ENCODE assay signal across 3 cellular contexts in the genomic region with DNA sequence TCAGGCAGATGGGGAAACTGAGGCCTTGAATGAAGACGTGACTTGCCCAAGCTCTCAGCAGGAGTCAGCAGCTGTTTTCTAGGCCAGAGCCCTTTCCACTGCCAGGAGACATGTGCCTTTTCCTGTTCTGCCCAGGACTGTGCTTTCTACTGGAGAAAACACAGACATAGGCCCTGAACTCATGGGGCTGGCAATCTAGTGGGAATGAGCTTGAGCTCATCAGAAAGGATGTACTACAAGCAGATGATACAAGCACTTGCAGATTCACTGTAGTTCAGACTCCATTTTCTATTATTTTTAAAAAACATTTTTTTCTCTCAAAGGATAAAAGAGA.
TF ChIP-seq lines count a peak whose summit lies in the region.

No MANE protein-coding gene starts in this region.

TF ChIP-seq in IMR-90, 13 proteins besides CTCF, POLR2A, EP300 and RAD21:
- TF ChIP-seq MXI1 (IDR thresholded peaks at IDR 0.05; ENCODE audit: borderline replicate concordance, low read depth, low read length) (no peak), MAZ (IDR thresholded peaks at IDR 0.05; ENCODE audit: borderline replicate concordance, low read depth, low read length) (no peak), BHLHE40 (IDR thresholded peaks at IDR 0.05; ENCODE audit: low read depth, low read length) (no peak), RCOR1 (IDR thresholded peaks at IDR 0.05; ENCODE audit: insufficient replicate concordance, low read length) (no peak), CHD1 (IDR thresholded peaks at IDR 0.05; ENCODE audit: low read depth, low read length) (no peak), MAFK (IDR thresholded peaks at IDR 0.05; ENCODE audit: low read depth, low read length) (no peak), FOS (IDR thresholded peaks at IDR 0.05; ENCODE audit: low read depth, low read length) (no peak), SMC3 (IDR thresholded peaks at IDR 0.05; ENCODE audit: low read depth, low read length) (no peak), RFX5 (IDR thresholded peaks at IDR 0.05; ENCODE audit: low read depth, low read length) (no peak)
- TF ChIP-seq, protein P1, sequence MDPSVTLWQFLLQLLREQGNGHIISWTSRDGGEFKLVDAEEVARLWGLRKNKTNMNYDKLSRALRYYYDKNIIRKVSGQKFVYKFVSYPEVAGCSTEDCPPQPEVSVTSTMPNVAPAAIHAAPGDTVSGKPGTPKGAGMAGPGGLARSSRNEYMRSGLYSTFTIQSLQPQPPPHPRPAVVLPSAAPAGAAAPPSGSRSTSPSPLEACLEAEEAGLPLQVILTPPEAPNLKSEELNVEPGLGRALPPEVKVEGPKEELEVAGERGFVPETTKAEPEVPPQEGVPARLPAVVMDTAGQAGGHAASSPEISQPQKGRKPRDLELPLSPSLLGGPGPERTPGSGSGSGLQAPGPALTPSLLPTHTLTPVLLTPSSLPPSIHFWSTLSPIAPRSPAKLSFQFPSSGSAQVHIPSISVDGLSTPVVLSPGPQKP (IDR thresholded peaks at IDR 0.05; ENCODE audit: borderline replicate concordance, low read depth, low read length): no peak
- TF ChIP-seq, protein P2, sequence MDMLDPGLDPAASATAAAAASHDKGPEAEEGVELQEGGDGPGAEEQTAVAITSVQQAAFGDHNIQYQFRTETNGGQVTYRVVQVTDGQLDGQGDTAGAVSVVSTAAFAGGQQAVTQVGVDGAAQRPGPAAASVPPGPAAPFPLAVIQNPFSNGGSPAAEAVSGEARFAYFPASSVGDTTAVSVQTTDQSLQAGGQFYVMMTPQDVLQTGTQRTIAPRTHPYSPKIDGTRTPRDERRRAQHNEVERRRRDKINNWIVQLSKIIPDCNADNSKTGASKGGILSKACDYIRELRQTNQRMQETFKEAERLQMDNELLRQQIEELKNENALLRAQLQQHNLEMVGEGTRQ (IDR thresholded peaks at IDR 0.05; ENCODE audit: low read depth, low read length): no peak

TF ChIP-seq in H1, 55 proteins besides CTCF, POLR2A, EP300 and RAD21:
- TF ChIP-seq RNF2 (IDR thresholded peaks at IDR 0.05; ENCODE audit: borderline replicate concordance, low read depth, low read length, missing control alignments, poor library complexity, severe bottlenecking) (no peak), NANOG (IDR thresholded peaks at IDR 0.05; ENCODE audit: insufficient read depth, low read depth, low read length, poor library complexity, severe bottlenecking) (no peak), KDM1A (IDR thresholded peaks at IDR 0.05; ENCODE audit: borderline replicate concordance, low read length) (no peak), CBX8 (IDR thresholded peaks at IDR 0.05; ENCODE audit: borderline replicate concordance, low read depth, low read length) (no peak), KDM5A (IDR thresholded peaks at IDR 0.05; ENCODE audit: low read length) (no peak), BRCA1 (IDR thresholded peaks at IDR 0.05; ENCODE audit: low read depth, low read length) (no peak), ZNF274 (IDR thresholded peaks at IDR 0.05; ENCODE audit: borderline replicate concordance, extremely low read depth, low read length) (no peak), SIN3A (conservative IDR thresholded peaks at IDR 0.05 in 1 of 2, IDR thresholded peaks at IDR 0.05 in 1 of 2; ENCODE audit: low read depth in 1 of 2, low read length in 2 of 2) (no peak), SIRT6 (IDR thresholded peaks at IDR 0.05; ENCODE audit: low read length) (no peak), RBBP5 (IDR thresholded peaks at IDR 0.05; ENCODE audit: borderline replicate concordance, low read depth, low read length) (no peak), TAF7 (optimal IDR thresholded peaks at IDR 0.05; ENCODE audit: borderline replicate concordance, low read depth, low read length) (no peak)
- TF ChIP-seq, protein P3, sequence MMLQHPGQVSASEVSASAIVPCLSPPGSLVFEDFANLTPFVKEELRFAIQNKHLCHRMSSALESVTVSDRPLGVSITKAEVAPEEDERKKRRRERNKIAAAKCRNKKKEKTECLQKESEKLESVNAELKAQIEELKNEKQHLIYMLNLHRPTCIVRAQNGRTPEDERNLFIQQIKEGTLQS (IDR thresholded peaks at IDR 0.05; ENCODE audit: insufficient read depth, low read depth, low read length): no peak
TF ChIP-seq in H1: peak in this region for 0.

TF ChIP-seq in liver, 16 proteins besides CTCF, POLR2A, EP300 and RAD21:
- TF ChIP-seq RXRA (IDR thresholded peaks at IDR 0.05) (peak in 1 of 2 donors; percentile 12), JUND (IDR thresholded peaks at IDR 0.05) (no peak)
